18 cellular contexts compared by ENCODE assay signal in genomic region chr5:150107909-150108447, GRCh38. TPM values are rescaled to one million over a fixed set of nuclear protein-coding genes. Genes with fewer than 3 reads are reported as not detected.
DNase-seq lines count a peak whose midpoint lies in the region; ATAC-seq, FAIRE-seq and TF ChIP-seq lines count a peak whose summit lies in the region.
"Had no signal": no experiment of that assay in that cellular context is flagged by ENCODE, and none has a peak within 500 bp of the region (broad histone marks: within the 10 kb centered on the region; RNA-seq: fewer than 3 reads in every experiment).

No MANE protein-coding gene starts in this region.

- intact Hi-C loops in mammary epithelial cell (cut with micrococcal nuclease): no loop called here
- intact Hi-C loops in HepG2 (cut with micrococcal nuclease; ENCODE audit: unreplicated experiment): no loop called here

- in situ Hi-C loops in GM13976 (cut with MboI; ENCODE audit: low sequenced_read_pairs, unreplicated experiment): no loop called here
- in situ Hi-C loops in mammary epithelial cell (cut with MboI; ENCODE audit: low sequenced_read_pairs in 2 of 2): no loop called here
- in situ Hi-C loops in HepG2 (cut with HindIII; ENCODE audit: extremely low pct_ligation_motif_present, low pct_unique_long_range_greater_than_20kb): no loop called here

- WGBS in mammary epithelial cell (ENCODE audit: low coverage, missing lambda C conversion rate): 91% methylated on average over 3 of the region's 4 CpGs
- 42% methylated on average over 4 of the region's 4 CpGs for WGBS in HepG2 (ENCODE audit: low lambda C conversion rate)

- H3K27me3 Mint-ChIP-seq in type B pancreatic cell: peaks cover 3% of the 10 kb centered on the region
- peaks cover 23% of the 10 kb centered on the region for H3K27me3 Mint-ChIP-seq in activated CD8-positive, alpha-beta memory T cell treated with anti-CD3 and anti-CD28 coated beads, Interleukin-2, amount 10 ng/mL, durations not matched to agents 7 days and 5 days
- H3K27me3 Mint-ChIP-seq in T-helper 2 cell treated with Interferon-gamma antibody and Interleukin-4, amounts not matched to agents 5 μg/mL and 100 μg/mL, for 36 hours (ENCODE audit: low read depth): peaks cover 2% of the 10 kb centered on the region

- H3K9ac ChIP-seq in mammary epithelial cell (ENCODE audit: insufficient read depth, low read length) (no peak overlapping the region), HepG2 (ENCODE audit: insufficient read depth, low read depth, low read length) (no peak overlapping the region)
- H3K9ac ChIP-seq: parathyroid adenoma had no signal

- H3K4me1 Mint-ChIP-seq in type B pancreatic cell (ENCODE audit: unreplicated experiment): peaks cover 51% of the 10 kb centered on the region
- H3K4me1 Mint-ChIP-seq in activated CD8-positive, alpha-beta memory T cell treated with anti-CD3 and anti-CD28 coated beads, Interleukin-2, amount 10 ng/mL, durations not matched to agents 7 days and 5 days: peaks cover 11% of the 10 kb centered on the region
- H3K4me1 Mint-ChIP-seq in T-helper 2 cell treated with Interferon-gamma antibody and Interleukin-4, amounts not matched to agents 5 μg/mL and 100 μg/mL, for 36 hours (ENCODE audit: low read depth): peaks cover 4% of the 10 kb centered on the region

- H3K36me3 ChIP-seq in mammary epithelial cell (ENCODE audit: insufficient read depth, low read length): no peaks in the 10 kb centered on the region
- no peaks in the 10 kb centered on the region for H3K36me3 ChIP-seq in HepG2 (replicated peaks in 1 of 2; ENCODE audit: control insufficient read depth in 1 of 2, insufficient read depth in 2 of 2, low read length in 2 of 2)

- CTCF ChIA-PET in mammary epithelial cell (lab: Charles Lee; ENCODE audit: low non-redundant PET): no interaction called here
- CTCF ChIA-PET in HepG2 (lab: Yijun Ruan, JAX; ENCODE audit: low intra/inter-chr PET ratio, low total read pairs): no interaction called here
- CTCF ChIA-PET in activated CD8-positive, alpha-beta memory T cell treated with anti-CD3 and anti-CD28 coated beads, Interleukin-2, amount 10 ng/mL, durations not matched to agents 7 days and 5 days (lab: Charles Lee): interaction anchor here (1.5 kb wide), 1 partner anchor 32 kb away, joined by 3 read pairs; no protein-coding TSS in a partner anchor

- H3K27ac ChIP-seq in mammary epithelial cell (ENCODE audit: insufficient read depth, low read depth, low read length) (no peak overlapping the region), HepG2 (ENCODE audit: extremely low read length, insufficient read depth, low read length) (no peak overlapping the region)
- H3K27ac ChIP-seq: parathyroid adenoma had no signal

- H3K4me1 ChIP-seq in mammary epithelial cell (ENCODE audit: insufficient read depth, low read length) (peaks cover 24% of the 10 kb centered on the region), HepG2 (ENCODE audit: insufficient read depth, low read length) (peaks cover 22% of the 10 kb centered on the region)
- H3K4me1 ChIP-seq: parathyroid adenoma had no signal

- peak overlapping the region; percentile 56 for H2AFZ ChIP-seq in mammary epithelial cell (ENCODE audit: low read depth, low read length)
- H2AFZ ChIP-seq in HepG2 (ENCODE audit: low read length): no peak overlapping the region
- H2AFZ ChIP-seq: parathyroid adenoma had no signal

- H3K79me2 ChIP-seq in mammary epithelial cell (ENCODE audit: insufficient read depth, low read length) (no peaks in the 10 kb centered on the region), HepG2 (ENCODE audit: insufficient read depth, low read length) (no peaks in the 10 kb centered on the region)
- H3K79me2 ChIP-seq: parathyroid adenoma had no signal

- peak overlapping the region; percentile 73 for H3K27ac Mint-ChIP-seq in type B pancreatic cell
- no peak overlapping the region for H3K27ac Mint-ChIP-seq in activated CD8-positive, alpha-beta memory T cell treated with anti-CD3 and anti-CD28 coated beads, Interleukin-2, amount 10 ng/mL, durations not matched to agents 7 days and 5 days
- H3K27ac Mint-ChIP-seq in T-helper 2 cell treated with Interferon-gamma antibody and Interleukin-4, amounts not matched to agents 5 μg/mL and 100 μg/mL, for 36 hours: no peak overlapping the region

- TF ChIP-seq RAD21 in HepG2 (CRISPR knock-in tag; IDR thresholded peaks at IDR 0.05): no peak

- H3K9me3 ChIP-seq in mammary epithelial cell (replicated peaks; ENCODE audit: insufficient read depth, low read length) (no peaks in the 10 kb centered on the region), HepG2 (ENCODE audit: low read length) (no peaks in the 10 kb centered on the region)

- peaks cover 5% of the 10 kb centered on the region for H3K9me3 Mint-ChIP-seq in type B pancreatic cell
- no peaks in the 10 kb centered on the region for H3K9me3 Mint-ChIP-seq in activated CD8-positive, alpha-beta memory T cell treated with anti-CD3 and anti-CD28 coated beads, Interleukin-2, amount 10 ng/mL, durations not matched to agents 7 days and 5 days (ENCODE audit: low read depth)
- H3K9me3 Mint-ChIP-seq in T-helper 2 cell treated with Interferon-gamma antibody and Interleukin-4, amounts not matched to agents 5 μg/mL and 100 μg/mL, for 36 hours: no peaks in the 10 kb centered on the region

- no peak for FAIRE-seq in HepG2 (lab: Jason Lieb, UNC)
- FAIRE-seq: K562 had no signal

- dilution Hi-C loops in mammary epithelial cell (cut with HindIII; ENCODE audit: low sequenced_read_pairs): loop anchor here (5.0 kb wide), 1 partner anchor 46 kb away; no protein-coding TSS in a partner anchor

- peak overlapping the region; percentile 32 for H3K4me3 Mint-ChIP-seq in type B pancreatic cell
- no peak overlapping the region for H3K4me3 Mint-ChIP-seq in activated CD8-positive, alpha-beta memory T cell treated with anti-CD3 and anti-CD28 coated beads, Interleukin-2, amount 10 ng/mL, durations not matched to agents 7 days and 5 days
- no peak overlapping the region for H3K4me3 Mint-ChIP-seq in T-helper 2 cell treated with Interferon-gamma antibody and Interleukin-4, amounts not matched to agents 5 μg/mL and 100 μg/mL, for 36 hours

- DNase-seq in GM13976 (ENCODE audit: low spot score) (peak; percentile 9), mammary epithelial cell (no peak), HepG2 (ENCODE audit: low spot score) (no peak), type B pancreatic cell (ENCODE audit: extremely low spot score, unreplicated experiment) (no peak)
- DNase-seq in activated CD8-positive, alpha-beta memory T cell treated with anti-CD3 and anti-CD28 coated beads, Interleukin-2, amount 10 ng/mL, durations not matched to agents 7 days and 5 days: no peak
- DNase-seq in T-helper 2 cell treated with Interferon-gamma antibody and Interleukin-4, amounts not matched to agents 5 μg/mL and 100 μg/mL, for 36 hours (ENCODE audit: low spot score): no peak
- DNase-seq: activated CD4-positive, alpha-beta T cell treated with anti-CD3 and anti-CD28 coated beads, Interleukin-2, amount 50 U/mL, for 1 hour; activated gamma-delta T cell treated with Interleukin-2 at 50 U/mL for 16 hours; left cardiac atrium; NCI-H187; NK-92 treated with Interleukin-12 subunit alpha and Interleukin-12 subunit beta, amount 100 ng/mL, for 24 hours; stimulated activated CD4-positive, alpha-beta T cell treated with anti-CD3 and anti-CD28 coated beads, Interleukin-4, amount 100 ng/mL, for 1 hour; stimulated activated naive CD8-positive, alpha-beta T cell treated with anti-CD3 and anti-CD28 coated beads, Interleukin-15, Interleukin-2, amounts not matched to agents 100 U/mL and 50 U/mL, for 24 hours; SW 1271 had no signal

- no peak for TF ChIP-seq CTCF in GM13976 (IDR thresholded peaks at IDR 0.05; ENCODE audit: borderline replicate concordance, control extremely low read depth, extremely low read depth, insufficient read depth, missing control alignments)
- no peak for TF ChIP-seq CTCF in mammary epithelial cell (conservative IDR thresholded peaks at IDR 0.05 in 1 of 2, IDR thresholded peaks at IDR 0.05 in 1 of 2; ENCODE audit: extremely low read depth in 1 of 2, insufficient read depth in 1 of 2, low read depth in 1 of 2, low read length in 2 of 2)
- no peak for TF ChIP-seq CTCF in HepG2 (CRISPR knock-in tag; IDR thresholded peaks at IDR 0.05)
- no peak for TF ChIP-seq CTCF in type B pancreatic cell (conservative IDR thresholded peaks at IDR 0.05)

- POLR2A ChIA-PET in HepG2 (lab: Yijun Ruan, JAX): no interaction called here

- BruUV-seq in mammary epithelial cell (replicated peaks; lab: Mats Ljungman, UMichigan) (no TSS peak), HepG2 (replicated peaks; lab: Mats Ljungman, UMichigan) (no TSS peak)

- ATAC-seq in HepG2: peak; percentile 37; the same call in 2 of the 3 replicates
- ATAC-seq in activated CD8-positive, alpha-beta memory T cell treated with anti-CD3 and anti-CD28 coated beads, Interleukin-2, amount 10 ng/mL, durations not matched to agents 7 days and 5 days: no peak
- no peak for ATAC-seq in SK-N-SH treated with all-trans-retinoic acid at 6 μM for 48 hours
- ATAC-seq: K562; left cardiac atrium; stimulated activated naive CD8-positive, alpha-beta T cell treated with anti-CD3 and anti-CD28 coated beads, Interleukin-15, Interleukin-2, amounts not matched to agents 100 U/mL and 50 U/mL, for 24 hours had no signal

- TF ChIP-seq POLR2A in HepG2 (IDR thresholded peaks at IDR 0.05; ENCODE audit: insufficient read depth in 1 of 2, low read depth in 2 of 2, low read length in 2 of 2): no peak

- no peaks in the 10 kb centered on the region for H4K20me1 ChIP-seq in mammary epithelial cell (ENCODE audit: insufficient read depth, low read length)
- no peaks in the 10 kb centered on the region for H4K20me1 ChIP-seq in HepG2 (ENCODE audit: insufficient read depth, low read length)

- H3K27me3 ChIP-seq in mammary epithelial cell (ENCODE audit: insufficient read depth, low read length): no peaks in the 10 kb centered on the region
- peaks cover 2 to 22% of the 10 kb centered on the region in 2 experiments; a peak in 2 of 5 replicates for H3K27me3 ChIP-seq in HepG2 (ENCODE audit: control insufficient read depth in 1 of 2, insufficient read depth in 2 of 2, low read length in 2 of 2)

- no peaks in the 10 kb centered on the region for H3K36me3 Mint-ChIP-seq in type B pancreatic cell
- H3K36me3 Mint-ChIP-seq in activated CD8-positive, alpha-beta memory T cell treated with anti-CD3 and anti-CD28 coated beads, Interleukin-2, amount 10 ng/mL, durations not matched to agents 7 days and 5 days: no peaks in the 10 kb centered on the region
- H3K36me3 Mint-ChIP-seq in T-helper 2 cell treated with Interferon-gamma antibody and Interleukin-4, amounts not matched to agents 5 μg/mL and 100 μg/mL, for 36 hours (ENCODE audit: low read depth): no peaks in the 10 kb centered on the region

- H3K4me3 ChIP-seq in mammary epithelial cell (replicated peaks in 1 of 3; ENCODE audit: insufficient read depth in 1 of 3, low read depth in 2 of 3, low read length in 3 of 3) (no peak overlapping the region), HepG2 (replicated peaks in 1 of 3; ENCODE audit: insufficient read depth in 1 of 3, low read depth in 2 of 3, low read length in 3 of 3) (no peak overlapping the region)
- H3K4me3 ChIP-seq: K562 had no signal

- no peak overlapping the region for H3K4me2 ChIP-seq in mammary epithelial cell (ENCODE audit: insufficient read depth, low read depth, low read length)
- no peak overlapping the region for H3K4me2 ChIP-seq in HepG2 (ENCODE audit: low read depth, low read length)

- TF ChIP-seq EP300 in HepG2 (IDR thresholded peaks at IDR 0.05; ENCODE audit: low read depth in 2 of 2, low read length in 2 of 2) (no peak), HepG2 (CRISPR knock-in tag; IDR thresholded peaks at IDR 0.05; ENCODE audit: borderline replicate concordance) (no peak)

RNA-seq across cellular contexts. Expression of gene CSF1R, which starts 21.6 kb away (rescaled TPM):
- 1 to 10 TPM in 1 of 2 donors, not detected in 1; 1.3 TPM for total RNA-seq in mammary epithelial cell
- 1.5 TPM for polyA plus RNA-seq in mammary epithelial cell
- polyA minus RNA-seq in mammary epithelial cell: 5.0 TPM
- not detected in 2 replicates for total RNA-seq in HepG2 (2016; rRNA removed; fragmentation: Illumina TruSeq; extraction: Trizol)
- not detected in 2 replicates for total RNA-seq in HepG2 (2016; cell fraction: cytosol; rRNA removed; fragmentation: Illumina TruSeq; extraction: Trizol; ENCODE audit: low read depth)
- total RNA-seq in HepG2 (2016; cell fraction: insoluble cytoplasmic fraction; rRNA removed; fragmentation: Illumina TruSeq; extraction: Trizol): not detected in 2 replicates
- not detected in 2 replicates for total RNA-seq in HepG2 (2016; cell fraction: membrane; rRNA removed; fragmentation: Illumina TruSeq; extraction: Trizol)
- not detected in 2 replicates for total RNA-seq in HepG2 (2016; cell fraction: nucleus; rRNA removed; fragmentation: Illumina TruSeq; extraction: Trizol)
- 0.01 TPM in 1 of 2 replicates, not detected in the other for polyA plus RNA-seq in HepG2 (2011; rRNA removed)
- polyA plus RNA-seq in HepG2 (2011; cell fraction: cytosol; rRNA removed): 0.01 TPM in 1 of 2 replicates, not detected in the other
- polyA plus RNA-seq in HepG2 (2011; cell fraction: nucleus; rRNA removed): 0.03 TPM in 1 of 2 replicates, not detected in the other
- 0.07 TPM in 1 of 2 replicates, not detected in the other for polyA plus RNA-seq in HepG2 (2012)
- not detected in 2 replicates for polyA plus RNA-seq in HepG2 (2016; cell fraction: cytosol; fragmentation: Illumina TruSeq; extraction: Trizol; ENCODE audit: low read depth)
- not detected in 2 replicates for polyA plus RNA-seq in HepG2 (2016; cell fraction: insoluble cytoplasmic fraction; fragmentation: Illumina TruSeq; extraction: Trizol; ENCODE audit: low read depth)
- polyA plus RNA-seq in HepG2 (2016; cell fraction: membrane; fragmentation: Illumina TruSeq; extraction: Trizol; ENCODE audit: low read depth): not detected in 2 replicates
- polyA plus RNA-seq in HepG2 (2016; cell fraction: nucleus; fragmentation: Illumina TruSeq; extraction: Trizol; ENCODE audit: insufficient read depth, low read depth): not detected in 2 replicates
- 0.58 TPM in 1 of 2 replicates, not detected in the other for polyA minus RNA-seq in HepG2 (2011; rRNA and poly(A)+ RNA removed; ENCODE audit: low replicate concordance)
- not detected in 2 replicates for polyA minus RNA-seq in HepG2 (2011; cell fraction: cytosol; rRNA and poly(A)+ RNA removed)
- not detected in 2 replicates for polyA minus RNA-seq in HepG2 (2011; cell fraction: nucleus; rRNA and poly(A)+ RNA removed)
- total RNA-seq in type B pancreatic cell (ENCODE audit: low replicate concordance): 1.6 and 4.0 TPM in 2 replicates
- under 1 TPM in 1 of 2 experiments, not detected in 1; 0.26 TPM for total RNA-seq in activated CD8-positive, alpha-beta memory T cell treated with anti-CD3 and anti-CD28 coated beads, Interleukin-2, amount 10 ng/mL, durations not matched to agents 7 days and 5 days
- total RNA-seq: glomerular endothelial cell had no signal

RNA-seq across cellular contexts. Expression of gene PDGFRB, which starts 47.7 kb away (rescaled TPM):
- total RNA-seq in mammary epithelial cell (1 to 10 TPM in 1 of 2 donors, not detected in 1; 1.5 TPM), HepG2 (2016; rRNA removed; fragmentation: Illumina TruSeq; extraction: Trizol) (1.5 and 4.0 TPM in 2 replicates), type B pancreatic cell (ENCODE audit: low replicate concordance) (3.3 and 74.8 TPM in 2 replicates)
- polyA plus RNA-seq in mammary epithelial cell (0.25 TPM), HepG2 (2011; rRNA removed) (15.3 and 21.0 TPM in 2 replicates)
- not detected for polyA minus RNA-seq in mammary epithelial cell
- total RNA-seq in HepG2 (2016; cell fraction: cytosol; rRNA removed; fragmentation: Illumina TruSeq; extraction: Trizol; ENCODE audit: low read depth): 1.3 and 1.5 TPM in 2 replicates
- total RNA-seq in HepG2 (2016; cell fraction: insoluble cytoplasmic fraction; rRNA removed; fragmentation: Illumina TruSeq; extraction: Trizol): 2.3 and 5.0 TPM in 2 replicates
- 2.2 and 3.9 TPM in 2 replicates for total RNA-seq in HepG2 (2016; cell fraction: membrane; rRNA removed; fragmentation: Illumina TruSeq; extraction: Trizol)
- total RNA-seq in HepG2 (2016; cell fraction: nucleus; rRNA removed; fragmentation: Illumina TruSeq; extraction: Trizol): 3.0 and 4.6 TPM in 2 replicates
- polyA plus RNA-seq in HepG2 (2011; cell fraction: cytosol; rRNA removed): 8.7 and 14.4 TPM in 2 replicates
- polyA plus RNA-seq in HepG2 (2011; cell fraction: nucleus; rRNA removed): 26.2 and 40.5 TPM in 2 replicates
- polyA plus RNA-seq in HepG2 (2012): 6.3 and 14.3 TPM in 2 replicates
- 0.71 and 1.4 TPM in 2 replicates for polyA plus RNA-seq in HepG2 (2016; cell fraction: cytosol; fragmentation: Illumina TruSeq; extraction: Trizol; ENCODE audit: low read depth)
- polyA plus RNA-seq in HepG2 (2016; cell fraction: insoluble cytoplasmic fraction; fragmentation: Illumina TruSeq; extraction: Trizol; ENCODE audit: low read depth): 1.6 TPM in 2 replicates
- polyA plus RNA-seq in HepG2 (2016; cell fraction: membrane; fragmentation: Illumina TruSeq; extraction: Trizol; ENCODE audit: low read depth): 1.5 and 1.7 TPM in 2 replicates
- polyA plus RNA-seq in HepG2 (2016; cell fraction: nucleus; fragmentation: Illumina TruSeq; extraction: Trizol; ENCODE audit: insufficient read depth, low read depth): 3.9 TPM in 2 replicates
- polyA minus RNA-seq in HepG2 (2011; rRNA and poly(A)+ RNA removed; ENCODE audit: low replicate concordance): 9.0 and 60.1 TPM in 2 replicates
- polyA minus RNA-seq in HepG2 (2011; cell fraction: cytosol; rRNA and poly(A)+ RNA removed): 6.6 and 10.6 TPM in 2 replicates
- polyA minus RNA-seq in HepG2 (2011; cell fraction: nucleus; rRNA and poly(A)+ RNA removed): 24.5 and 47.1 TPM in 2 replicates
- total RNA-seq in activated CD8-positive, alpha-beta memory T cell treated with anti-CD3 and anti-CD28 coated beads, Interleukin-2, amount 10 ng/mL, durations not matched to agents 7 days and 5 days: 10 to 100 TPM; 53.3 to 68.9 TPM

RNA-seq across cellular contexts. Expression of gene CDX1, which starts 58.6 kb away (rescaled TPM):
- total RNA-seq in mammary epithelial cell (not detected), HepG2 (2016; rRNA removed; fragmentation: Illumina TruSeq; extraction: Trizol) (not detected in 2 replicates), type B pancreatic cell (ENCODE audit: low replicate concordance) (5.0 and 13.4 TPM in 2 replicates)
- polyA plus RNA-seq in mammary epithelial cell (not detected), HepG2 (2011; rRNA removed) (0.05 TPM in 1 of 2 replicates, not detected in the other)
- not detected for polyA minus RNA-seq in mammary epithelial cell
- not detected in 2 replicates for total RNA-seq in HepG2 (2016; cell fraction: cytosol; rRNA removed; fragmentation: Illumina TruSeq; extraction: Trizol; ENCODE audit: low read depth)
- not detected in 2 replicates for total RNA-seq in HepG2 (2016; cell fraction: insoluble cytoplasmic fraction; rRNA removed; fragmentation: Illumina TruSeq; extraction: Trizol)
- not detected in 2 replicates for total RNA-seq in HepG2 (2016; cell fraction: membrane; rRNA removed; fragmentation: Illumina TruSeq; extraction: Trizol)
- not detected in 2 replicates for total RNA-seq in HepG2 (2016; cell fraction: nucleus; rRNA removed; fragmentation: Illumina TruSeq; extraction: Trizol)
- not detected in 2 replicates for polyA plus RNA-seq in HepG2 (2011; cell fraction: cytosol; rRNA removed)
- not detected in 2 replicates for polyA plus RNA-seq in HepG2 (2011; cell fraction: nucleus; rRNA removed)
- not detected in 2 replicates for polyA plus RNA-seq in HepG2 (2012)
- polyA plus RNA-seq in HepG2 (2016; cell fraction: cytosol; fragmentation: Illumina TruSeq; extraction: Trizol; ENCODE audit: low read depth): not detected in 2 replicates
- not detected in 2 replicates for polyA plus RNA-seq in HepG2 (2016; cell fraction: insoluble cytoplasmic fraction; fragmentation: Illumina TruSeq; extraction: Trizol; ENCODE audit: low read depth)
- not detected in 2 replicates for polyA plus RNA-seq in HepG2 (2016; cell fraction: membrane; fragmentation: Illumina TruSeq; extraction: Trizol; ENCODE audit: low read depth)
- polyA plus RNA-seq in HepG2 (2016; cell fraction: nucleus; fragmentation: Illumina TruSeq; extraction: Trizol; ENCODE audit: insufficient read depth, low read depth): not detected in 2 replicates
- polyA minus RNA-seq in HepG2 (2011; rRNA and poly(A)+ RNA removed; ENCODE audit: low replicate concordance): not detected in 2 replicates
- not detected in 2 replicates for polyA minus RNA-seq in HepG2 (2011; cell fraction: cytosol; rRNA and poly(A)+ RNA removed)
- polyA minus RNA-seq in HepG2 (2011; cell fraction: nucleus; rRNA and poly(A)+ RNA removed): not detected in 2 replicates
- total RNA-seq in activated CD8-positive, alpha-beta memory T cell treated with anti-CD3 and anti-CD28 coated beads, Interleukin-2, amount 10 ng/mL, durations not matched to agents 7 days and 5 days: not detected
- total RNA-seq: glomerular endothelial cell, left cardiac atrium had no signal
